19 cellular contexts compared by ENCODE assay signal in genomic region chr9:137051145-137051724, GRCh38. TPM values are rescaled to one million over a fixed set of nuclear protein-coding genes. Genes with fewer than 3 reads are reported as not detected.
DNase-seq lines count a peak whose midpoint lies in the region; ATAC-seq and TF ChIP-seq lines count a peak whose summit lies in the region.
"Had no signal": no experiment of that assay in that cellular context is flagged by ENCODE, and none has a peak within 500 bp of the region (broad histone marks: within the 10 kb centered on the region; RNA-seq: fewer than 3 reads in every experiment).

No MANE protein-coding gene starts in this region.

- in situ Hi-C loops in brain microvascular endothelial cell (cut with HindIII; ENCODE audit: low pct_ligation_motif_present, low sequenced_read_pairs) = no loop called here

- no peak for ATAC-seq in GM21367 (IDR thresholded peaks at IDR 0.05; ENCODE audit: unreplicated experiment)
- ATAC-seq: HCT116 had no signal

- POLR2A ChIA-PET in HEK293 (lab: Yijun Ruan, JAX) = no interaction called here
- POLR2A ChIA-PET in RWPE1 (lab: Yijun Ruan, JAX; ENCODE audit: low non-redundant PET) = no interaction called here

- CTCF ChIA-PET in HEK293 (lab: Yijun Ruan, JAX) = interaction anchor here (0.6 to 10.1 kb wide), 3 partner anchors 10 to 17 kb away, joined by 4 to 237 read pairs (median 166); partner anchors contain the start of gene SAPCD2
- CTCF ChIA-PET in RWPE1 (lab: Yijun Ruan, JAX) = interaction anchor here (0.6 to 0.7 kb wide), 2 partner anchors 17 to 33 kb away, joined by 3 read pairs; no protein-coding TSS in a partner anchor

- peaks cover 41% of the 10 kb centered on the region for H3K27me3 ChIP-seq in brain microvascular endothelial cell (replicated peaks)

- H3K9me3 ChIP-seq in HEK293 (ENCODE audit: control insufficient read depth, insufficient read depth, low read depth, low read length) = no peaks in the 10 kb centered on the region

- H3K36me3 ChIP-seq in HEK293 (ENCODE audit: control insufficient read depth in 2 of 2, insufficient read depth in 1 of 2, low read length in 2 of 2) (no peaks in the 10 kb centered on the region), brain microvascular endothelial cell (replicated peaks) (no peaks in the 10 kb centered on the region)

- no peak overlapping the region for H3K27ac ChIP-seq in HEK293 (ENCODE audit: extremely low read depth, low read depth, low read length)
- H3K27ac ChIP-seq in RWPE1 = peak overlapping the region; percentile 7; the same call in 1 of the 2 replicates
- H3K27ac ChIP-seq in brain microvascular endothelial cell = no peak overlapping the region

- H3K4me1 ChIP-seq in HEK293 (ENCODE audit: control insufficient read depth, insufficient read depth, low read length) = no peaks in the 10 kb centered on the region

- DNase-seq in A172 (ENCODE audit: low spot score) = peak; percentile 68
- DNase-seq in RWPE1 (ENCODE audit: low spot score) = no peak
- DNase-seq in brain microvascular endothelial cell = no peak
- DNase-seq in activated CD4-positive, alpha-beta T cell treated with anti-CD3 and anti-CD28 coated beads, Interleukin-2, amount 50 U/mL, for 48 hours = no peak
- DNase-seq: C1 segment of cervical spinal cord; Calu3; CD4-positive, alpha-beta memory T cell; COR-L47; DMS79 treated with DMSO at 0.1 percent for 48 hours; GF-D8; GOT3; H9; HFFc6 had no signal

- no peak for TF ChIP-seq CTCF in HEK293 (tag by site-specific recombination; IDR thresholded peaks at IDR 0.05)
- TF ChIP-seq CTCF in RWPE1 (conservative IDR thresholded peaks at IDR 0.05; ENCODE audit: low read depth) = no peak
- no peak for TF ChIP-seq CTCF in brain microvascular endothelial cell (IDR thresholded peaks at IDR 0.05; ENCODE audit: low read depth, low read length, missing control alignments)

- H3K4me3 ChIP-seq in HEK293 (ENCODE audit: low read depth, low read length) (no peak overlapping the region), brain microvascular endothelial cell (ENCODE audit: low read depth, low read length) (no peak overlapping the region)

TF ChIP-seq in HEK293, 187 proteins besides CTCF, POLR2A, EP300 and RAD21:
- TF ChIP-seq ZNF248 (tag by site-specific recombination; IDR thresholded peaks at IDR 0.05) (no peak), GLIS1 (tag by site-specific recombination; IDR thresholded peaks at IDR 0.05) (0 out of 2 replicates have a peak, but pooled peaks have one; percentile 29)

RNA-seq across cellular contexts. Expression of gene ENTPD2, which starts 2.6 kb away (rescaled TPM):
- not detected in 2 replicates for total RNA-seq in A172 (2014; rRNA removed; shearing (Covaris generic))
- total RNA-seq: A673; CD4-positive, alpha-beta memory T cell; Daoy; G401 had no signal

RNA-seq across cellular contexts. Expression of gene NPDC1, which starts 5.3 kb away (rescaled TPM):
- total RNA-seq in A172 (2014; rRNA removed; shearing (Covaris generic)) = 47.4 and 49.6 TPM in 2 replicates

RNA-seq across cellular contexts. Expression of gene SAPCD2, which starts 19.1 kb away (rescaled TPM):
- total RNA-seq in A172 (2014; rRNA removed; shearing (Covaris generic)) = 76.4 and 92.3 TPM in 2 replicates

RNA-seq across cellular contexts. Expression of gene FUT7, which starts 19.3 kb away (rescaled TPM):
- 0.07 TPM in 1 of 2 replicates, not detected in the other for total RNA-seq in A172 (2014; rRNA removed; shearing (Covaris generic))
- total RNA-seq: A673, Calu3, Daoy, G401, H9, HFFc6 had no signal

RNA-seq across cellular contexts. Expression of gene ABCA2, which starts 23.2 kb away (rescaled TPM):
- 32.3 and 33.5 TPM in 2 replicates for total RNA-seq in A172 (2014; rRNA removed; shearing (Covaris generic))
